In the genomic region with DNA sequence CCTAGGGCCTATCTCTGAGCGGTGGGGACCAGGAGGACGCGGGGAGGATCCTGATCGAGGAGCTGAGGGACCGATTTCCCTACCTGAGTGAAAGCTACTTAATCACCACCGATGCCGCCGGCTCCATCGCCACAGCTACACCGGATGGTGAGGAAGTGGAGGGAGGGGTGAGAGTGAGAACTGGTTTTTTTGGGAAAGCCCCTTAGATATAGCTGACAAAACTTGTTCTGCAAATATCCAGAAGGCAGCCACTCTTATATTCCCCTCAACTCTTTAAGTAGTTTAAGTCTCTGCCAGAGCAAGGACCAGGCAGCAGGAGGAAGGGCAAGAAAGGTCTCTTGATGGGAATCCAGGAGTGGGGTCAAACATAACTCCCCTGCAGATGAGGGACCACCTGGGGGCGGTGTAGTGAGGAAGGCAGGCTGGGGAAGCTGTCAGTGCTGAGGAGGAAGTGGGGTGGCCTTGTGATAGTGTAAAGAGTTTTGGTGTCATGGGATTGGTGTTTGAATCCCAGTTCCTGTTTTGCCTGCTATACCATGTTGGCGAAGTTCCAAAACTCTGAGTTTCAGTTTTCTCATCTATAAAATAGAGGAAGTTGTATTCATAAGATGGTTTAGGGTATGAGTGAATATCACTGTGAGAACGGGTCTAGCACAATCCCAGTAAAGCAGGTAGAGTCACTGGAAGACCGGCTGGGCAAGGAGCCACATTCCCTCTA, we compare ENCODE assay signal across 8 cellular contexts.
DNase-seq lines count a peak whose midpoint lies in the region; ATAC-seq and TF ChIP-seq lines count a peak whose summit lies in the region.

No MANE protein-coding gene starts in this region.

- peaks cover 54% of the 10 kb centered on the region for H3K36me3 ChIP-seq in neutrophil

- peak overlapping the region; percentile 95 for H3K4me3 Mint-ChIP-seq in activated naive CD8-positive, alpha-beta T cell

- peaks cover 6% of the 10 kb centered on the region for H3K36me3 Mint-ChIP-seq in activated naive CD8-positive, alpha-beta T cell

- H3K27ac ChIP-seq in neutrophil: peak overlapping the region; percentile 100

- H3K27ac Mint-ChIP-seq in activated naive CD8-positive, alpha-beta T cell: peak overlapping the region; percentile 97

- TF ChIP-seq CTCF in neutrophil (IDR thresholded peaks at IDR 0.05): peak; percentile 50

- peaks cover 88 to 93% of the 10 kb centered on the region in 2 experiments for H3K4me1 ChIP-seq in neutrophil (ENCODE audit: control insufficient read depth in 1 of 2, insufficient read depth in 1 of 2, low read depth in 1 of 2, low read length in 1 of 2)

- peaks cover 65% of the 10 kb centered on the region for H3K4me1 Mint-ChIP-seq in activated naive CD8-positive, alpha-beta T cell (ENCODE audit: low read depth)

- H3K9me3 Mint-ChIP-seq in activated naive CD8-positive, alpha-beta T cell (ENCODE audit: low read depth): no peaks in the 10 kb centered on the region

- H3K27me3 Mint-ChIP-seq in activated naive CD8-positive, alpha-beta T cell: no peaks in the 10 kb centered on the region

- no peaks in the 10 kb centered on the region for H3K9me3 ChIP-seq in neutrophil

- peak; percentile 97 for DNase-seq in SKM-1 (lab: John Stamatoyannopoulos, UW; ENCODE audit: unreplicated experiment)
- no peak for DNase-seq in cerebellar nuclear complex (lab: John Stamatoyannopoulos, UW)
- no peak for DNase-seq in NCI-H82 (lab: John Stamatoyannopoulos, UW)
- no peak for DNase-seq in NCI-H2029 (lab: John Stamatoyannopoulos, UW)

- ATAC-seq in GM18511 (IDR thresholded peaks at IDR 0.05; ENCODE audit: unreplicated experiment): peak; percentile 58
- ATAC-seq in HG02938 (IDR thresholded peaks at IDR 0.05; ENCODE audit: unreplicated experiment): peak; percentile 36

- peak overlapping the region; percentile 94 to 95 for H3K4me3 ChIP-seq in neutrophil (ENCODE audit: low read depth in 1 of 2, low read length in 1 of 2)

- no peaks in the 10 kb centered on the region for H3K27me3 ChIP-seq in neutrophil
